8 cellular contexts compared by ENCODE assay signal in genomic region chr13:44231786-44232516, GRCh38.
DNase-seq lines count a peak whose midpoint lies in the region; ATAC-seq and TF ChIP-seq lines count a peak whose summit lies in the region.

No MANE protein-coding gene starts in this region.

- no peaks in the 10 kb centered on the region for H3K27me3 ChIP-seq in left ventricle myocardium inferior (ENCODE audit: low read depth)
- H3K27me3 ChIP-seq in aorta (ENCODE audit: control insufficient read depth in 1 of 2, insufficient read depth in 2 of 2, low read length in 1 of 2): no peaks in the 10 kb centered on the region
- H3K27me3 ChIP-seq in CD4-positive, alpha-beta T cell (ENCODE audit: control insufficient read depth, insufficient read depth, low read length): no peaks in the 10 kb centered on the region

- TF ChIP-seq CTCF in left ventricle myocardium inferior (IDR thresholded peaks at IDR 0.05; ENCODE audit: borderline replicate concordance): no peak
- TF ChIP-seq CTCF in CD4-positive, alpha-beta T cell (IDR thresholded peaks at IDR 0.05): no peak

- no peaks in the 10 kb centered on the region for H3K36me3 ChIP-seq in left ventricle myocardium inferior
- no peaks in the 10 kb centered on the region for H3K36me3 ChIP-seq in aorta (ENCODE audit: control insufficient read depth in 1 of 2, insufficient read depth in 2 of 2, low read length in 1 of 2)

- H3K4me3 Mint-ChIP-seq in CD4-positive, alpha-beta T cell: no peak overlapping the region

- H3K27ac Mint-ChIP-seq in CD4-positive, alpha-beta T cell: no peak overlapping the region

- no peaks in the 10 kb centered on the region for H3K4me1 Mint-ChIP-seq in CD4-positive, alpha-beta T cell (ENCODE audit: low read depth)

- ATAC-seq in Right ventricle myocardium superior (ENCODE audit: poor library complexity) (peak; percentile 59), left colon (peak; percentile 77), aorta (ENCODE audit: low FRiP score) (peak; percentile 81), GM18519 (IDR thresholded peaks at IDR 0.05; ENCODE audit: low FRiP score, unreplicated experiment) (no peak)
- ATAC-seq in CD4-positive, alpha-beta T cell (ENCODE audit: poor library complexity): no peak

- H3K4me1 ChIP-seq in left ventricle myocardium inferior: peaks cover 23% of the 10 kb centered on the region
- H3K4me1 ChIP-seq in aorta (ENCODE audit: control insufficient read depth in 1 of 2, insufficient read depth in 2 of 2, low read length in 2 of 2): peaks cover 0 to 4% of the 10 kb centered on the region in 2 donors

- H3K27me3 Mint-ChIP-seq in CD4-positive, alpha-beta T cell: peaks cover 11% of the 10 kb centered on the region

- H3K36me3 Mint-ChIP-seq in CD4-positive, alpha-beta T cell (ENCODE audit: low read depth): no peaks in the 10 kb centered on the region

- CTCF ChIA-PET in CD4-positive, alpha-beta T cell (lab: Charles Lee): no interaction called here

- 92 to 96% methylated on average over 15 of the region's 15 CpGs for WGBS in aorta, 2 donors

- H3K9me3 ChIP-seq in left ventricle myocardium inferior (replicated peaks) (no peaks in the 10 kb centered on the region), aorta (ENCODE audit: control insufficient read depth, low read length) (no peaks in the 10 kb centered on the region)
- no peaks in the 10 kb centered on the region for H3K9me3 ChIP-seq in CD4-positive, alpha-beta T cell (ENCODE audit: control insufficient read depth, low read length)

- H3K9me3 Mint-ChIP-seq in CD4-positive, alpha-beta T cell: no peaks in the 10 kb centered on the region

- intact Hi-C loops in Right ventricle myocardium superior (cut with DNase I) (no loop called here), left ventricle myocardium inferior (cut with micrococcal nuclease) (no loop called here), left colon (cut with DNase I, micrococcal nuclease) (loop anchor here in 1 of 2 donors (2.0 kb wide), 1 partner anchor 39 kb away; no protein-coding TSS in a partner anchor), aorta (cut with DNase I) (no loop called here)
- intact Hi-C loops in CD4-positive, alpha-beta T cell (cut with DNase I, micrococcal nuclease): no loop called here

- H3K4me3 ChIP-seq in left ventricle myocardium inferior (no peak overlapping the region), aorta (ENCODE audit: low read length in 2 of 2) (no peak overlapping the region)

- POLR2A ChIA-PET in CD4-positive, alpha-beta T cell (lab: Charles Lee): no interaction called here

- H3K27ac ChIP-seq in left ventricle myocardium inferior (replicated peaks): no peak overlapping the region
- no peak overlapping the region for H3K27ac ChIP-seq in aorta (ENCODE audit: low read depth in 1 of 2, low read length in 2 of 2)
- H3K27ac ChIP-seq in CD4-positive, alpha-beta T cell (ENCODE audit: low read depth, low read length): no peak overlapping the region

- DNase-seq in Right ventricle myocardium superior (no peak), left ventricle myocardium inferior (no peak), astrocyte of the hippocampus (ENCODE audit: low read depth, low spot score) (peak; percentile 84), left colon (peak; percentile 39 to 89), aorta (peak in 1 of 2 donors; percentile 57), UCSD-AML1 (lab: John Stamatoyannopoulos, UW; ENCODE audit: unreplicated experiment) (no peak)
- no peak for DNase-seq in CD4-positive, alpha-beta T cell

Comparison
In these comparisons a context has a peak if more than half of its experiments do, and no peak if none do; other contexts are left out.
1. ATAC-seq: peak in Right ventricle myocardium superior (single experiment), left colon (single experiment) and aorta (single experiment); none in CD4-positive, alpha-beta T cell (single experiment) and GM18519 (single experiment).
2. DNase-seq: peak in astrocyte of the hippocampus (single experiment) and left colon (2 of 2); none in Right ventricle myocardium superior (single experiment), left ventricle myocardium inferior (single experiment), CD4-positive, alpha-beta T cell (0 of 10) and UCSD-AML1 (single experiment).